Comparison of ENCODE assay signal across 8 cellular contexts in genomic region chr14:69767369-69767999, GRCh38.
DNase-seq lines count a peak whose midpoint lies in the region; ATAC-seq and FAIRE-seq lines count a peak whose summit lies in the region.

No MANE protein-coding gene starts in this region.

- FAIRE-seq in GM19239 (lab: Jason Lieb, UNC) = peak; percentile 86

- peak overlapping the region; percentile 99 for H3K27ac ChIP-seq in cingulate gyrus (ENCODE audit: low read depth, low read length)
- peak overlapping the region; percentile 99 for H3K27ac ChIP-seq in layer of hippocampus (ENCODE audit: low read depth, low read length)

- peak; percentile 71 for ATAC-seq in HG03439 (IDR thresholded peaks at IDR 0.05; ENCODE audit: unreplicated experiment)

- DNase-seq in AG20443 (ENCODE audit: low spot score) = peak; percentile 97
- peak; percentile 68 for DNase-seq in GM19239 (ENCODE audit: insufficient read length, low spot score)
- DNase-seq in NCI-H510A (lab: John Stamatoyannopoulos, UW) = peak; percentile 90
- DNase-seq in activated CD4-positive, alpha-beta T cell treated with anti-CD3 and anti-CD28 coated beads for 4 hours = peak; percentile 85 to 90
- DNase-seq in stimulated activated CD4-positive, alpha-beta T cell treated with anti-CD3 and anti-CD28 coated beads, Interleukin-1b, Interleukin-23, amount 100 ng/mL, for 1 hour (ENCODE audit: low read depth in 2 of 2) = peak; percentile 65 to 77

- no peaks in the 10 kb centered on the region for H3K27me3 ChIP-seq in layer of hippocampus (ENCODE audit: control insufficient read depth, insufficient read depth, low read length)

Comparison
In these comparisons a context has a peak if more than half of its experiments do, and no peak if none do; other contexts are left out.
1. Peak in every context shown above with its lines: DNase-seq, ATAC-seq and H3K27ac ChIP-seq.